10 cellular contexts compared by ENCODE assay signal in genomic region chr1:111141245-111141644, GRCh38. TPM values are rescaled to one million over a fixed set of nuclear protein-coding genes. Genes with fewer than 3 reads are reported as not detected.
A peak's percentile ranks its signal among the peaks of the same experiment; 100 is the strongest.
DNase-seq lines count a peak whose midpoint lies in the region; ATAC-seq, FAIRE-seq and TF ChIP-seq lines count a peak whose summit lies in the region.
"Had no signal": no experiment of that assay in that cellular context is flagged by ENCODE, and none has a peak within 500 bp of the region (broad histone marks: within the 10 kb centered on the region; RNA-seq: fewer than 3 reads in every experiment).

No MANE protein-coding gene starts in this region.

- H3K36me3 ChIP-seq in keratinocyte (ENCODE audit: control insufficient read depth in 2 of 2, extremely low read depth in 1 of 2, insufficient read depth in 2 of 2, low read length in 2 of 2), result no peaks in the 10 kb centered on the region
- H3K36me3 ChIP-seq in thoracic aorta, result peaks cover under 1% of the 10 kb centered on the region

- intact Hi-C loops in activated T-helper 2 cell treated with anti-CD3 and anti-CD28 coated beads, Interferon-gamma antibody, Interleukin-2, Interleukin-4, amounts not matched to agents 10 μg/mL and 5 μg/mL and 100 μg/mL, durations not matched to agents 14 hours and 24 hours and 36 hours (cut with micrococcal nuclease), result loop anchor here (2.0 to 10.0 kb wide), 5 partner anchors 56 to 506 kb away; partner anchors contain the start of gene KCNA3
- intact Hi-C loops in sciatic nerve (cut with DNase I), result no loop called here

- no peak for DNase-seq in activated T-cell treated with anti-CD3 and anti-CD28 coated beads, Interleukin-2, amount 50 U/mL, for 72 hours
- DNase-seq in activated T-cell treated with anti-CD3 and anti-CD28 coated beads, Interleukin-2, amount 50 U/mL, for 1 hour, result no peak
- DNase-seq in activated T-helper 2 cell treated with anti-CD3 and anti-CD28 coated beads, Interferon-gamma antibody, Interleukin-2, Interleukin-4, amounts not matched to agents 10 μg/mL and 5 μg/mL and 100 μg/mL, durations not matched to agents 14 hours and 24 hours and 36 hours (ENCODE audit: low spot score), result no peak
- no peak for DNase-seq in keratinocyte (ENCODE audit: low read depth, low spot score)
- DNase-seq in thoracic aorta (ENCODE audit: low spot score), result no peak
- no peak for DNase-seq in GM19239 (ENCODE audit: insufficient read length, low spot score)
- no peak for DNase-seq in sciatic nerve (ENCODE audit: low spot score)
- DNase-seq: NCI-H774 had no signal

- no peaks in the 10 kb centered on the region for H3K9me3 Mint-ChIP-seq in activated T-cell treated with anti-CD3 and anti-CD28 coated beads, Interleukin-2, amount 50 U/mL, for 72 hours
- no peaks in the 10 kb centered on the region for H3K9me3 Mint-ChIP-seq in activated T-helper 2 cell treated with anti-CD3 and anti-CD28 coated beads, Interferon-gamma antibody, Interleukin-2, Interleukin-4, amounts not matched to agents 10 μg/mL and 5 μg/mL and 100 μg/mL, durations not matched to agents 14 hours and 24 hours and 36 hours

- TF ChIP-seq CTCF in keratinocyte (optimal IDR thresholded peaks at IDR 0.05 in 1 of 3, IDR thresholded peaks at IDR 0.05 in 1 of 3, conservative IDR thresholded peaks at IDR 0.05 in 1 of 3; ENCODE audit: extremely low read depth in 1 of 3, insufficient read depth in 2 of 3, low read length in 3 of 3) (no peak), thoracic aorta (IDR thresholded peaks at IDR 0.05) (no peak)

- H3K4me1 ChIP-seq in keratinocyte (ENCODE audit: control insufficient read depth, extremely low read depth, insufficient read depth, low read length) (peaks cover 19% of the 10 kb centered on the region), thoracic aorta (ENCODE audit: control insufficient read depth in 1 of 2, low read depth in 2 of 2) (peaks cover 23 to 26% of the 10 kb centered on the region in 2 donors)

- H3K27me3 Mint-ChIP-seq in activated T-cell treated with anti-CD3 and anti-CD28 coated beads, Interleukin-2, amount 50 U/mL, for 72 hours (ENCODE audit: low read depth), result no peaks in the 10 kb centered on the region
- no peaks in the 10 kb centered on the region for H3K27me3 Mint-ChIP-seq in activated T-helper 2 cell treated with anti-CD3 and anti-CD28 coated beads, Interferon-gamma antibody, Interleukin-2, Interleukin-4, amounts not matched to agents 10 μg/mL and 5 μg/mL and 100 μg/mL, durations not matched to agents 14 hours and 24 hours and 36 hours (ENCODE audit: low read depth)

- FAIRE-seq in keratinocyte (lab: Jason Lieb, UNC) (no peak), GM19239 (lab: Jason Lieb, UNC) (no peak)
- FAIRE-seq: endometrium had no signal

- no peaks in the 10 kb centered on the region for H3K9me3 ChIP-seq in keratinocyte (ENCODE audit: control insufficient read depth, low read depth, low read length)
- H3K9me3 ChIP-seq in thoracic aorta, result no peaks in the 10 kb centered on the region

- peaks cover 74% of the 10 kb centered on the region for H3K79me2 ChIP-seq in keratinocyte (ENCODE audit: control insufficient read depth, insufficient read depth, low read length)

- peak overlapping the region; percentile 80 to 99 (median 90) for H3K4me3 ChIP-seq in keratinocyte (ENCODE audit: control insufficient read depth in 2 of 3, extremely low read depth in 1 of 3, insufficient read depth in 2 of 3, low read depth in 1 of 3, low read length in 3 of 3)
- peak overlapping the region; percentile 94 for H3K4me3 ChIP-seq in thoracic aorta

- no peaks in the 10 kb centered on the region for H4K20me1 ChIP-seq in keratinocyte (ENCODE audit: control insufficient read depth, extremely low read depth, insufficient read depth, low read length)

- H3K27me3 ChIP-seq in keratinocyte (ENCODE audit: control insufficient read depth, extremely low read depth, insufficient read depth, low read length) (no peaks in the 10 kb centered on the region), thoracic aorta (replicated peaks; ENCODE audit: insufficient read depth) (no peaks in the 10 kb centered on the region)

- peak overlapping the region; percentile 74 for H3K27ac Mint-ChIP-seq in activated T-cell treated with anti-CD3 and anti-CD28 coated beads, Interleukin-2, amount 50 U/mL, for 72 hours
- H3K27ac Mint-ChIP-seq in activated T-helper 2 cell treated with anti-CD3 and anti-CD28 coated beads, Interferon-gamma antibody, Interleukin-2, Interleukin-4, amounts not matched to agents 10 μg/mL and 5 μg/mL and 100 μg/mL, durations not matched to agents 14 hours and 24 hours and 36 hours, result peak overlapping the region; percentile 33

- peak overlapping the region; percentile 91 for H3K9ac ChIP-seq in keratinocyte (ENCODE audit: control insufficient read depth, extremely low read depth, insufficient read depth, low read length)

- peaks cover 3% of the 10 kb centered on the region for H3K9me1 ChIP-seq in keratinocyte (ENCODE audit: control insufficient read depth, extremely low read depth, insufficient read depth, low read length)

- ATAC-seq in activated T-cell treated with anti-CD3 and anti-CD28 coated beads, Interleukin-2, amount 50 U/mL, for 72 hours (replicated peaks in 1 of 2), result no peak
- ATAC-seq in thoracic aorta (ENCODE audit: insufficient number of reproducible peaks, low FRiP score, low read depth) (no peak), HG03159 (IDR thresholded peaks at IDR 0.05; ENCODE audit: unreplicated experiment) (no peak), sciatic nerve (no peak)

- H3K4me3 Mint-ChIP-seq in activated T-cell treated with anti-CD3 and anti-CD28 coated beads, Interleukin-2, amount 50 U/mL, for 72 hours, result peak overlapping the region; percentile 89 to 96
- peak overlapping the region; percentile 96 for H3K4me3 Mint-ChIP-seq in activated T-helper 2 cell treated with anti-CD3 and anti-CD28 coated beads, Interferon-gamma antibody, Interleukin-2, Interleukin-4, amounts not matched to agents 10 μg/mL and 5 μg/mL and 100 μg/mL, durations not matched to agents 14 hours and 24 hours and 36 hours (ENCODE audit: low read depth)

- peaks cover 61% of the 10 kb centered on the region for H3K4me1 Mint-ChIP-seq in activated T-cell treated with anti-CD3 and anti-CD28 coated beads, Interleukin-2, amount 50 U/mL, for 72 hours (ENCODE audit: low read depth)
- H3K4me1 Mint-ChIP-seq in activated T-helper 2 cell treated with anti-CD3 and anti-CD28 coated beads, Interferon-gamma antibody, Interleukin-2, Interleukin-4, amounts not matched to agents 10 μg/mL and 5 μg/mL and 100 μg/mL, durations not matched to agents 14 hours and 24 hours and 36 hours (ENCODE audit: low read depth), result peaks cover 40% of the 10 kb centered on the region

- H3K4me2 ChIP-seq in keratinocyte (ENCODE audit: control insufficient read depth, extremely low read depth, insufficient read depth, low read depth, low read length), result peak overlapping the region; percentile 86

- dilution Hi-C loops in keratinocyte (cut with MboI; ENCODE audit: extremely low pct_ligation_motif_present, low sequenced_read_pairs), result no loop called here

- H2AFZ ChIP-seq in keratinocyte (ENCODE audit: control insufficient read depth, low read length), result no peak overlapping the region

- H3K36me3 Mint-ChIP-seq in activated T-cell treated with anti-CD3 and anti-CD28 coated beads, Interleukin-2, amount 50 U/mL, for 72 hours (ENCODE audit: insufficient read depth in 2 of 2), result peaks cover 4 to 8% of the 10 kb centered on the region in 2 donors
- peaks cover 24% of the 10 kb centered on the region for H3K36me3 Mint-ChIP-seq in activated T-helper 2 cell treated with anti-CD3 and anti-CD28 coated beads, Interferon-gamma antibody, Interleukin-2, Interleukin-4, amounts not matched to agents 10 μg/mL and 5 μg/mL and 100 μg/mL, durations not matched to agents 14 hours and 24 hours and 36 hours (ENCODE audit: low read depth)

- H3K27ac ChIP-seq in keratinocyte (ENCODE audit: control insufficient read depth, insufficient read depth, low read length), result peak overlapping the region; percentile 92
- H3K27ac ChIP-seq in thoracic aorta, result no peak overlapping the region

RNA-seq across cellular contexts. Expression of gene CEPT1, which starts 1.2 kb away (rescaled TPM):
- 10 to 100 TPM; 44.5 to 50.4 TPM for total RNA-seq in activated T-cell treated with anti-CD3 and anti-CD28 coated beads, Interleukin-2, amount 50 U/mL, for 72 hours
- 29.8 and 34.8 TPM in 2 replicates for total RNA-seq in activated T-helper 2 cell treated with anti-CD3 and anti-CD28 coated beads, Interferon-gamma antibody, Interleukin-2, Interleukin-4, amounts not matched to agents 10 μg/mL and 5 μg/mL and 100 μg/mL, durations not matched to agents 14 hours and 24 hours and 36 hours
- 27.3 to 65.2 TPM (median 50.0 TPM) in 3 replicates for polyA plus RNA-seq in keratinocyte
- 14.9 TPM for polyA plus RNA-seq in keratinocyte (2011; ENCODE audit: low read depth)
- polyA plus RNA-seq in keratinocyte (2011; cell fraction: cytosol; rRNA removed), result 11.8 and 26.0 TPM in 2 replicates
- polyA plus RNA-seq in keratinocyte (2011; cell fraction: nucleus; rRNA removed), result 71.3 and 90.5 TPM in 2 replicates
- 21.4 and 50.2 TPM in 2 replicates for polyA plus RNA-seq in keratinocyte (2012; ENCODE audit: low replicate concordance)
- 15.0 to 75.6 TPM (median 50.3 TPM) in 3 replicates for polyA minus RNA-seq in keratinocyte
- 21.5 TPM for polyA minus RNA-seq in keratinocyte (2011; cell fraction: cytosol; rRNA and poly(A)+ RNA removed)
- polyA minus RNA-seq in keratinocyte (2011; cell fraction: nucleus; rRNA and poly(A)+ RNA removed), result 50.6 and 101 TPM in 2 replicates
- total RNA-seq in thoracic aorta (10 to 100 TPM; 31.0 to 33.5 TPM), sciatic nerve (44.8 TPM)

RNA-seq across cellular contexts. Expression of gene DRAM2, which starts 1.4 kb away (rescaled TPM):
- total RNA-seq in activated T-cell treated with anti-CD3 and anti-CD28 coated beads, Interleukin-2, amount 50 U/mL, for 72 hours, result 10 to 100 TPM; 73.3 to 89.4 TPM
- total RNA-seq in activated T-helper 2 cell treated with anti-CD3 and anti-CD28 coated beads, Interferon-gamma antibody, Interleukin-2, Interleukin-4, amounts not matched to agents 10 μg/mL and 5 μg/mL and 100 μg/mL, durations not matched to agents 14 hours and 24 hours and 36 hours, result 22.9 and 24.7 TPM in 2 replicates
- 50.7 to 118 TPM (median 117 TPM) in 3 replicates for polyA plus RNA-seq in keratinocyte
- polyA plus RNA-seq in keratinocyte (2011; ENCODE audit: low read depth), result 110 TPM
- 55.8 and 128 TPM in 2 replicates for polyA plus RNA-seq in keratinocyte (2011; cell fraction: cytosol; rRNA removed)
- polyA plus RNA-seq in keratinocyte (2011; cell fraction: nucleus; rRNA removed), result 79.3 and 102 TPM in 2 replicates
- 39.6 and 98.0 TPM in 2 replicates for polyA plus RNA-seq in keratinocyte (2012; ENCODE audit: low replicate concordance)
- polyA minus RNA-seq in keratinocyte, result 24.9 to 73.2 TPM (median 69.4 TPM) in 3 replicates
- 21.9 TPM for polyA minus RNA-seq in keratinocyte (2011; cell fraction: cytosol; rRNA and poly(A)+ RNA removed)
- polyA minus RNA-seq in keratinocyte (2011; cell fraction: nucleus; rRNA and poly(A)+ RNA removed), result 29.6 and 47.8 TPM in 2 replicates
- 10 to 100 TPM; 27.7 to 50.8 TPM for total RNA-seq in thoracic aorta
- total RNA-seq in sciatic nerve, result 34.9 TPM

RNA-seq across cellular contexts. Expression of gene DENND2D, which starts 59.2 kb away (rescaled TPM):
- total RNA-seq in activated T-cell treated with anti-CD3 and anti-CD28 coated beads, Interleukin-2, amount 50 U/mL, for 72 hours, result 100 to 1,000 TPM; 134 to 165 TPM
- total RNA-seq in activated T-helper 2 cell treated with anti-CD3 and anti-CD28 coated beads, Interferon-gamma antibody, Interleukin-2, Interleukin-4, amounts not matched to agents 10 μg/mL and 5 μg/mL and 100 μg/mL, durations not matched to agents 14 hours and 24 hours and 36 hours, result 139 and 143 TPM in 2 replicates
- 5.3 to 8.9 TPM (median 7.8 TPM) in 3 replicates for polyA plus RNA-seq in keratinocyte
- polyA plus RNA-seq in keratinocyte (2011; ENCODE audit: low read depth), result 15.2 TPM
- 6.5 and 10.1 TPM in 2 replicates for polyA plus RNA-seq in keratinocyte (2011; cell fraction: cytosol; rRNA removed)
- 5.8 and 8.6 TPM in 2 replicates for polyA plus RNA-seq in keratinocyte (2011; cell fraction: nucleus; rRNA removed)
- polyA plus RNA-seq in keratinocyte (2012; ENCODE audit: low replicate concordance), result 4.9 and 20.1 TPM in 2 replicates
- polyA minus RNA-seq in keratinocyte, result 5.1 to 8.4 TPM (median 7.4 TPM) in 3 replicates
- 4.2 TPM for polyA minus RNA-seq in keratinocyte (2011; cell fraction: cytosol; rRNA and poly(A)+ RNA removed)
- 2.5 and 4.0 TPM in 2 replicates for polyA minus RNA-seq in keratinocyte (2011; cell fraction: nucleus; rRNA and poly(A)+ RNA removed)
- total RNA-seq in thoracic aorta (10 to 100 TPM; 15.8 to 19.8 TPM), sciatic nerve (14.6 TPM)
